ENCODE assay signal across 8 cellular contexts in the genomic region with DNA sequence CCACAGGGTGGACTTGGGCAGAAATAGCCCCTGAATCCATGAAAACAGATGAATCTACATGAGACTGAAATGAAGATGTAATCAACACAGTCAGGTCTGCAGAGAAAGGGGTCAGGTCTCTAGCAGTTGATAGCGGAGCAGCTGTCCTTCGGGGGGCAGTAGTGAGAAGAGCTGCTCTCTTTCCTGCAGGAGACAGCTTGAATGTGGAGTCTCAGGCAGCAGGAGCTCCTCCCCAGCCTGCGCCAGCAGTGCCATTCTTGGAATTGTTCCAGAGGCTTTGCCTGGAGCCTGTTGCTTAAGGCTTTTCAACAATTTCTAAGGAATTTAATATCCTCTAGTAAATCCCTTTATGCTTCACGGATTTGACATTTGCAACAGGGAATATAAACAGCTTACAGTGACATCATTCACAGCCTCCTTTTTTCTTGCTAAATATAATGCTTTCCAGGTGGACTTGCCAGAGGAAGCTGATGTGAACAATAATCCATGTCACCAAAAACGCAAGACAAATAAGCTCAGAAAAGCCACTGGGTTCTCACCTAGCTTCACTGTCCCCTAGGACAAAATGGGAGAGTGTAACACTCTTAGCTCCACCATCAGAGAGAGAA.
DNase-seq lines count a peak whose midpoint lies in the region; FAIRE-seq and TF ChIP-seq lines count a peak whose summit lies in the region.
"Not testable (repeated sequence)": the region's sequence is repeated elsewhere in the genome, so short reads cannot be mapped to it uniquely, and the experiment has no call there.

No MANE protein-coding gene starts in this region.

- not testable (repeated sequence) for H3K23ac ChIP-seq in H1 (ENCODE audit: insufficient read length)

- H3K9me2 ChIP-seq in OCI-LY1 (ENCODE audit: low read depth, low read length): not testable (repeated sequence)

- H3K4me2 ChIP-seq in OCI-LY1 (ENCODE audit: low read length); H1 (ENCODE audit: insufficient read depth in 1 of 2, low read depth in 2 of 2, low read length in 2 of 2): not testable (repeated sequence)

- not testable (repeated sequence) for TF ChIP-seq RAD21 in H1 (IDR thresholded peaks at IDR 0.05 in 1 of 2, conservative IDR thresholded peaks at IDR 0.05 in 1 of 2; ENCODE audit: low read depth in 2 of 2, low read length in 2 of 2)

- H2BK5ac ChIP-seq in H1 (ENCODE audit: low read depth, low read length): not testable (repeated sequence)

- not testable (repeated sequence) for H2AK5ac ChIP-seq in H1 (ENCODE audit: low read depth, low read length)

- not testable (repeated sequence) for H3K79me2 ChIP-seq in OCI-LY1 (ENCODE audit: insufficient read depth, low read length); H1 (ENCODE audit: control insufficient read depth in 1 of 2, insufficient read depth in 2 of 2, low read length in 2 of 2)

- not testable (repeated sequence) for H3K4me1 Mint-ChIP-seq in type B pancreatic cell (ENCODE audit: unreplicated experiment)

- H3K27ac Mint-ChIP-seq in type B pancreatic cell: not testable (repeated sequence)

- FAIRE-seq in H1 (lab: Jason Lieb, UNC): peak; percentile 48

- not testable (repeated sequence) for H3K18ac ChIP-seq in H1 (ENCODE audit: extremely low read depth, low read length)

- DNase-seq in Caki2 (ENCODE audit: low read depth) (peak; percentile 19), SK-N-DZ (ENCODE audit: low spot score) (peak; percentile 17), mucosa of gallbladder (ENCODE audit: low spot score) (peak; percentile 43)
- DNase-seq in LNCaP clone FGC (ENCODE audit: low read depth); H1 (ENCODE audit: low read depth in 1 of 2, low spot score in 2 of 2); type B pancreatic cell (ENCODE audit: extremely low spot score, unreplicated experiment): not testable (repeated sequence)

- H3F3A ChIP-seq in OCI-LY1 (ENCODE audit: insufficient read depth, low read length): not testable (repeated sequence)

- TF ChIP-seq POLR2A in H1 (IDR thresholded peaks at IDR 0.05; ENCODE audit: control extremely low read depth in 1 of 2, low read depth in 2 of 2, low read length in 2 of 2): not testable (repeated sequence)

- not testable (repeated sequence) for H4K5ac ChIP-seq in H1 (ENCODE audit: insufficient read length, low read depth, low read length)

- H4K91ac ChIP-seq in H1 (replicated peaks; ENCODE audit: insufficient read length, low read length): not testable (repeated sequence)

- not testable (repeated sequence) for H3K23me2 ChIP-seq in H1 (ENCODE audit: low read depth, low read length)

- not testable (repeated sequence) for H3K4me3 Mint-ChIP-seq in type B pancreatic cell

- H3K4me1 ChIP-seq in OCI-LY1 (ENCODE audit: insufficient read depth, low read length, severe bottlenecking): peaks cover 12% of the 10 kb centered on the region
- H3K4me1 ChIP-seq in H1 (replicated peaks in 1 of 4; ENCODE audit: control insufficient read depth in 3 of 4, insufficient read depth in 4 of 4, low read length in 3 of 4): not testable (repeated sequence)

- H3K27me3 ChIP-seq in OCI-LY1 (ENCODE audit: insufficient read depth, low read length); H1 (replicated peaks in 1 of 4; ENCODE audit: control insufficient read depth in 3 of 4, extremely low read depth in 1 of 4, insufficient read depth in 3 of 4, low read length in 3 of 4): not testable (repeated sequence)

- not testable (repeated sequence) for H3K27ac ChIP-seq in OCI-LY1 (ENCODE audit: low read depth, low read length, poor library complexity, severe bottlenecking); H1 (ENCODE audit: low read depth, low read length)

- H3K9me3 Mint-ChIP-seq in type B pancreatic cell: not testable (repeated sequence)

- not testable (repeated sequence) for H2BK20ac ChIP-seq in H1 (ENCODE audit: low read length)

- not testable (repeated sequence) for H3K9ac ChIP-seq in OCI-LY1 (ENCODE audit: low read length); H1 (replicated peaks in 1 of 4; ENCODE audit: extremely low read depth in 1 of 4, low read depth in 3 of 4, low read length in 3 of 4)

- H4K20me1 ChIP-seq in OCI-LY1 (ENCODE audit: insufficient read depth, low read length); H1 (replicated peaks in 1 of 2; ENCODE audit: control insufficient read depth in 1 of 2, insufficient read depth in 2 of 2, low read length in 2 of 2): not testable (repeated sequence)

- POLR2A ChIA-PET in H1 (lab: Charles Lee; ENCODE audit: partially characterized antibody): not testable (repeated sequence)

- in situ Hi-C loops in Caki2 (cut with HindIII; ENCODE audit: low pct_unique_long_range_greater_than_20kb, low sequenced_read_pairs): not testable (repeated sequence)

- not testable (repeated sequence) for H3K4ac ChIP-seq in H1 (replicated peaks; ENCODE audit: insufficient read length, low read depth, low read length)

- not testable (repeated sequence) for H3K27me3 Mint-ChIP-seq in type B pancreatic cell

- not testable (repeated sequence) for H2AFZ ChIP-seq in OCI-LY1 (ENCODE audit: low read length); H1 (ENCODE audit: low read length)

- not testable (repeated sequence) for H3K79me1 ChIP-seq in H1 (ENCODE audit: low read depth, low read length)

- TF ChIP-seq EP300 in H1 (IDR thresholded peaks at IDR 0.05; ENCODE audit: borderline replicate concordance in 1 of 2, low read depth in 2 of 2, low read length in 2 of 2): not testable (repeated sequence)

- not testable (repeated sequence) for H3K36me3 ChIP-seq in OCI-LY1 (ENCODE audit: insufficient read depth, low read length); H1 (ENCODE audit: control insufficient read depth in 2 of 4, insufficient read depth in 4 of 4, low read length in 3 of 4)

- H4K8ac ChIP-seq in H1 (ENCODE audit: extremely low read depth, insufficient read depth, low read length): not testable (repeated sequence)

- not testable (repeated sequence) for H3K9me3 ChIP-seq in OCI-LY1 (ENCODE audit: low read length); H1 (ENCODE audit: insufficient read depth in 2 of 2, low read depth in 1 of 2, low read length in 1 of 2)

- H3K4me3 ChIP-seq in GM12875 (ENCODE audit: low read depth, low read length); LNCaP clone FGC (ENCODE audit: low read depth, low read length); OCI-LY1 (ENCODE audit: low read depth, low read length, poor library complexity, severe bottlenecking); H1 (ENCODE audit: extremely low read depth in 1 of 4, insufficient read depth in 2 of 4, low read depth in 3 of 4, low read length in 4 of 4): not testable (repeated sequence)

- not testable (repeated sequence) for H3K36me3 Mint-ChIP-seq in type B pancreatic cell

- H3K56ac ChIP-seq in H1 (replicated peaks; ENCODE audit: insufficient read length, low read depth, low read length): not testable (repeated sequence)

- H2BK12ac ChIP-seq in H1 (ENCODE audit: low read depth, low read length): not testable (repeated sequence)

- H2BK15ac ChIP-seq in H1 (ENCODE audit: low read length): not testable (repeated sequence)

- H3K14ac ChIP-seq in H1 (ENCODE audit: insufficient read length): not testable (repeated sequence)

- TF ChIP-seq CTCF in GM12875 (IDR thresholded peaks at IDR 0.05; ENCODE audit: borderline replicate concordance, insufficient read depth, low read depth, low read length): 0 out of 2 replicates have a peak, but pooled peaks have one; percentile 0
- 0 out of 2 replicates have a peak, but pooled peaks have one; percentile 17 for TF ChIP-seq CTCF in LNCaP clone FGC (IDR thresholded peaks at IDR 0.05; ENCODE audit: control insufficient read depth, extremely low read depth, insufficient read depth)
- TF ChIP-seq CTCF in OCI-LY1 (IDR thresholded peaks at IDR 0.05; ENCODE audit: low read length): peak; percentile 33
- peak in 2 of 3 experiments; percentile 13 to 22; a peak in 2 of 4 replicates for TF ChIP-seq CTCF in H1 (IDR thresholded peaks at IDR 0.05; ENCODE audit: control extremely low read depth in 1 of 3, insufficient read depth in 1 of 3, low read depth in 1 of 3, low read length in 3 of 3)
- peak; percentile 31 for TF ChIP-seq CTCF in type B pancreatic cell (conservative IDR thresholded peaks at IDR 0.05)

- CTCF ChIA-PET in H1 (lab: Charles Lee; ENCODE audit: partially characterized antibody): not testable (repeated sequence)

- H2BK120ac ChIP-seq in H1 (replicated peaks; ENCODE audit: low read depth, low read length): not testable (repeated sequence)

- 30% methylated on average over 5 of the region's 5 CpGs; no CpG with 5 or more reads in 1 of the 2 experiments for WGBS in H1 (ENCODE audit: extremely low coverage in 1 of 2, insufficient coverage in 1 of 2, insufficient read length in 1 of 2, insufficient replicate concordance in 2 of 2, low coverage in 1 of 2, low lambda C conversion rate in 2 of 2, missing lambda C conversion rate in 1 of 2), 2 experiments
